14 cellular contexts compared by ENCODE assay signal in the genomic region with DNA sequence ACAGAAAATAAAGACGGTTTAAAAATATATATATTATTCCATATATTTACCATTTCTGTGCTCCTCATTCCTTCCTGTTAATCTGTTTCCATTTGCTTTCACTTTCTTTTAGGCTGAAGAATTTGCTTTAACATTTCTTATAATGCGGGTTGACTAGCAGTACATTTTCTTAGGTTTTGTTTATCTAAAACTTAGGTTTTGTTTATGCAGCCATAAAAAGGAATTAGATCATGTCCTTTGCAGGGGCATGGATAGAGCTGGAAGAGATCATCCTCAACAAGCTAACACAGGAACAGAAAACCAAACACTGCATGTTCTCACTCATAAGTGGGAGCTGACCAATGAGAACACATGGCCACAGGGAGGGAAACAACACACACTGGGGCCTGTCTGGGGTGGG.
DNase-seq lines count a peak whose midpoint lies in the region; ATAC-seq and TF ChIP-seq lines count a peak whose summit lies in the region.
"Had no signal": no experiment of that assay in that cellular context is flagged by ENCODE, and none has a peak within 500 bp of the region (broad histone marks: within the 10 kb centered on the region; RNA-seq: fewer than 3 reads in every experiment).

No MANE protein-coding gene starts in this region.

- TF ChIP-seq CTCF in VCaP (conservative IDR thresholded peaks at IDR 0.05) (no peak), smooth muscle cell (IDR thresholded peaks at IDR 0.05; ENCODE audit: borderline replicate concordance, insufficient read depth, poor library complexity, severe bottlenecking) (no peak)

- no peak for ATAC-seq in activated naive CD8-positive, alpha-beta T cell treated with anti-CD3 and anti-CD28 coated beads, Interleukin-2, amount 10 ng/mL, durations not matched to agents 7 days and 5 days (ENCODE audit: low read depth)
- ATAC-seq: GM12878 had no signal

- H3K4me3 ChIP-seq in iPS-20b (ENCODE audit: low read length) (no peak overlapping the region), smooth muscle cell (peak overlapping the region; percentile 20)
- H3K4me3 ChIP-seq: BLaER1, GM12878 had no signal

- peak overlapping the region; percentile 32 for H3K4me3 Mint-ChIP-seq in activated naive CD8-positive, alpha-beta T cell treated with anti-CD3 and anti-CD28 coated beads, Interleukin-2, amount 10 ng/mL, durations not matched to agents 7 days and 5 days
- H3K4me3 Mint-ChIP-seq in activated naive CD8-positive, alpha-beta T cell treated with anti-CD3 and anti-CD28 coated beads for 36 hours: no peak overlapping the region
- H3K4me3 Mint-ChIP-seq: CD8-positive, alpha-beta memory T cell; H9 had no signal

- peaks cover 24% of the 10 kb centered on the region for H3K4me1 ChIP-seq in iPS-20b (ENCODE audit: insufficient read depth, low read length)
- H3K4me1 ChIP-seq in smooth muscle cell (ENCODE audit: low read depth): peaks cover 19% of the 10 kb centered on the region
- H3K4me1 ChIP-seq: BLaER1 had no signal

- 11% methylated on average over 2 of the region's 2 CpGs for WGBS in smooth muscle cell (ENCODE audit: low lambda C conversion rate)

- no peak overlapping the region for H2AFZ ChIP-seq in smooth muscle cell (ENCODE audit: low read depth)

- H3K27ac ChIP-seq in VCaP (peak overlapping the region; percentile 27), iPS-20b (ENCODE audit: low read length) (peak overlapping the region; percentile 35), smooth muscle cell (ENCODE audit: low read depth) (no peak overlapping the region)
- H3K27ac ChIP-seq: 22Rv1, BLaER1 had no signal

- POLR2A ChIA-PET in activated naive CD8-positive, alpha-beta T cell treated with anti-CD3 and anti-CD28 coated beads, Interleukin-2, amount 10 ng/mL, durations not matched to agents 7 days and 5 days (lab: Charles Lee): no interaction called here

- peak overlapping the region; percentile 46 for H3K4me2 ChIP-seq in smooth muscle cell
- H3K4me2 ChIP-seq: BLaER1 had no signal

- no peaks in the 10 kb centered on the region for H3K27me3 ChIP-seq in iPS-20b (ENCODE audit: insufficient read depth, low read length)
- H3K27me3 ChIP-seq in smooth muscle cell (ENCODE audit: low read depth): no peaks in the 10 kb centered on the region
- H3K27me3 ChIP-seq: BLaER1 had no signal

- no peaks in the 10 kb centered on the region for H3K9me3 ChIP-seq in iPS-20b (ENCODE audit: insufficient read depth, low read depth, low read length)
- no peaks in the 10 kb centered on the region for H3K9me3 ChIP-seq in smooth muscle cell (replicated peaks; ENCODE audit: low read depth)
- H3K9me3 ChIP-seq: BLaER1 had no signal

- peaks cover 8% of the 10 kb centered on the region for H3K9me3 Mint-ChIP-seq in activated naive CD8-positive, alpha-beta T cell treated with anti-CD3 and anti-CD28 coated beads, Interleukin-2, amount 10 ng/mL, durations not matched to agents 7 days and 5 days
- peaks cover 3% of the 10 kb centered on the region for H3K9me3 Mint-ChIP-seq in activated naive CD8-positive, alpha-beta T cell treated with anti-CD3 and anti-CD28 coated beads for 36 hours

- no peaks in the 10 kb centered on the region for H3K27me3 Mint-ChIP-seq in activated naive CD8-positive, alpha-beta T cell treated with anti-CD3 and anti-CD28 coated beads, Interleukin-2, amount 10 ng/mL, durations not matched to agents 7 days and 5 days
- no peaks in the 10 kb centered on the region for H3K27me3 Mint-ChIP-seq in activated naive CD8-positive, alpha-beta T cell treated with anti-CD3 and anti-CD28 coated beads for 36 hours
- H3K27me3 Mint-ChIP-seq: CD8-positive, alpha-beta memory T cell had no signal

- H4K20me1 ChIP-seq in smooth muscle cell (ENCODE audit: low read depth): no peaks in the 10 kb centered on the region
- H4K20me1 ChIP-seq: BLaER1 had no signal

- DNase-seq in activated naive CD8-positive, alpha-beta T cell treated with anti-CD3 and anti-CD28 coated beads, Interleukin-2, amount 10 ng/mL, durations not matched to agents 7 days and 5 days: no peak
- DNase-seq in activated naive CD8-positive, alpha-beta T cell treated with anti-CD3 and anti-CD28 coated beads for 36 hours: no peak
- DNase-seq in smooth muscle cell (lab: John Stamatoyannopoulos, UW; ENCODE audit: unreplicated experiment): no peak
- DNase-seq in NOMO-1 treated with dmso at 0.1 percent for 144 hours (lab: John Stamatoyannopoulos, UW; ENCODE audit: unreplicated experiment): no peak
- no peak for DNase-seq in stimulated activated naive CD4-positive, alpha-beta T cell treated with Interleukin-2 at 50 U/mL for 16 hours (lab: John Stamatoyannopoulos, UW)
- DNase-seq in COR-L47 (lab: John Stamatoyannopoulos, UW): no peak
- DNase-seq: CD8-positive, alpha-beta memory T cell; DMS53; H9 had no signal

- H3K36me3 Mint-ChIP-seq in activated naive CD8-positive, alpha-beta T cell treated with anti-CD3 and anti-CD28 coated beads, Interleukin-2, amount 10 ng/mL, durations not matched to agents 7 days and 5 days: peaks cover 1% of the 10 kb centered on the region
- H3K36me3 Mint-ChIP-seq in activated naive CD8-positive, alpha-beta T cell treated with anti-CD3 and anti-CD28 coated beads for 36 hours: peaks cover 5% of the 10 kb centered on the region

- no peaks in the 10 kb centered on the region; the same call in 1 of the 2 replicates for H3K36me3 ChIP-seq in iPS-20b (ENCODE audit: insufficient read depth, low read depth, low read length)
- H3K36me3 ChIP-seq in smooth muscle cell (ENCODE audit: low read depth): no peaks in the 10 kb centered on the region
- H3K36me3 ChIP-seq: BLaER1 had no signal

- H3K4me1 Mint-ChIP-seq in activated naive CD8-positive, alpha-beta T cell treated with anti-CD3 and anti-CD28 coated beads, Interleukin-2, amount 10 ng/mL, durations not matched to agents 7 days and 5 days: no peaks in the 10 kb centered on the region
- no peaks in the 10 kb centered on the region for H3K4me1 Mint-ChIP-seq in activated naive CD8-positive, alpha-beta T cell treated with anti-CD3 and anti-CD28 coated beads for 36 hours
- H3K4me1 Mint-ChIP-seq: CD8-positive, alpha-beta memory T cell had no signal

- H3F3A ChIP-seq in smooth muscle cell (ENCODE audit: low read depth): no peaks in the 10 kb centered on the region

- H3K9ac ChIP-seq in iPS-20b (ENCODE audit: low read depth, low read length) (no peak overlapping the region), smooth muscle cell (ENCODE audit: low read depth) (no peak overlapping the region)
- H3K9ac ChIP-seq: BLaER1 had no signal

- peak overlapping the region; percentile 26 for H3K27ac Mint-ChIP-seq in activated naive CD8-positive, alpha-beta T cell treated with anti-CD3 and anti-CD28 coated beads, Interleukin-2, amount 10 ng/mL, durations not matched to agents 7 days and 5 days
- no peak overlapping the region for H3K27ac Mint-ChIP-seq in activated naive CD8-positive, alpha-beta T cell treated with anti-CD3 and anti-CD28 coated beads for 36 hours
- H3K27ac Mint-ChIP-seq: CD8-positive, alpha-beta memory T cell had no signal

- H3K79me2 ChIP-seq in smooth muscle cell (ENCODE audit: low read depth): no peaks in the 10 kb centered on the region
